In the genomic region with DNA sequence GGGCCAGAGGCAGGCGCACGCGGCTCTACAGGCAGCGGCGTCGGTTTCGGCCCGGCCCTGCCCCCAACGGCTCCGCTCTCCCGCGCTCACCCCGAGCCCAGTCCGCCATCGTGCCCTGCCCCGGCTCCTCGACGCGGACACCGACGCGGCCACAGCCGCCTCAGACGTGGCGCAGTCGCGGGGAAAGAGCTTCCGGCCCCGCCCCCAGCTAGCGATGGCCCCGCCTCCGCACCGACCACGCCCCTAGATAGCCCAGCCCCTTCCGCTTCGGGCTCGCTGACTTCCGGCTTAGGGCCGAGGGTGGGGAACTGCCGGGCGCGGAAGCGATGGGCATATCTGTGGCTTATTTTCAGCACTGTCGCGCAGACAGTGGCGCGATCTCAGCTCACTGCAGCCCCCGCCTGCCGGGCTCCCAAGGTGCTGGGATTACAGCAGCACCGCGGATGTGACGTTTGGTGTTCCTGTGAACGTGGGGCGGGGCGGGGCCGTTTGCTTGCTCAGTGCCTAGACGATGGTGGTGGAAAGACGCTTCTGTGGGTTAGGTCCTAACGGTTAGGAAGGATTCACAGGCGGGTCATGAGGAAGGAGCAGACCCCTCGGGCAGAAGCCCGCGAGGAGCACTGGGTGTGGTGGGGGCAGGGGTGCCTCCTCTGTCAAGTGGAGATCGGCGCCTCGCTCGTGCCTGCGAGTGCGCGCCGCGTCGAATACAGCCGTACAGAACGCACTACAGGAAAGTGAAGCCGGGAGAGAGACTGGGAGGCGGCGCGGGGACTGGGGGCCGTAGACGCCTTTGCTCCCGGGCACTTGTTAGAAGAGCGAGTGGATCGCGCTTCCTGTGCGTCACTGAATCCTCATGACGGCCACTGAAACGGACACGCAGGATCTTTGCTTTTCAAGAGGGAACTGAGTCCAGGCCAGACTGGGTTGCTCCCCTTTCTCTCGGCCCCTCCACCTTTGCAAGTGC, we compare ENCODE assay signal across 9 cellular contexts. TPM values are rescaled to one million over a fixed set of nuclear protein-coding genes. Genes with fewer than 3 reads are reported as not detected.
DNase-seq lines count a peak whose midpoint lies in the region; ATAC-seq, FAIRE-seq and TF ChIP-seq lines count a peak whose summit lies in the region.
"Had no signal": no experiment of that assay in that cellular context is flagged by ENCODE, and none has a peak within 500 bp of the region (broad histone marks: within the 10 kb centered on the region; RNA-seq: fewer than 3 reads in every experiment).

A gene with protein sequence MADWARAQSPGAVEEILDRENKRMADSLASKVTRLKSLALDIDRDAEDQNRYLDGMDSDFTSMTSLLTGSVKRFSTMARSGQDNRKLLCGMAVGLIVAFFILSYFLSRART (minus strand): TSS at position 187 of the 964 bp plus-strand sequence. CDS start 78 bp downstream, at position 109.
A gene (plus strand): TSS at position 496 of the 964 bp plus-strand sequence. CDS start 1,147 bp downstream, outside the sequence.

- H3K9me3 ChIP-seq in kidney (ENCODE audit: control insufficient read depth in 1 of 2, low read length in 2 of 2) = no peaks in the 10 kb centered on the region

- DNase-seq in AG20443 (ENCODE audit: low spot score) (peak; percentile 97), NCI-H510A (lab: John Stamatoyannopoulos, UW) (peak; percentile 58), cerebellum (ENCODE audit: low spot score) (peak; percentile 99), kidney (peak; percentile 99)
- DNase-seq in activated CD4-positive, alpha-beta T cell treated with anti-CD3 and anti-CD28 coated beads for 1 hour = peak; percentile 97
- DNase-seq in stimulated activated CD4-positive, alpha-beta T cell treated with anti-CD3 and anti-CD28 coated beads, Interleukin-15, amount 100 ng/mL, for 24 hours = peak; percentile 99

- no peak for TF ChIP-seq CTCF in kidney (IDR thresholded peaks at IDR 0.05; ENCODE audit: borderline replicate concordance, extremely low read depth, insufficient read depth)

- H3K27ac ChIP-seq in kidney (ENCODE audit: low read depth in 2 of 2, low read length in 2 of 2) = peak within 1 kb of the TSS; percentile 97 to 99

- TF ChIP-seq POLR2A in GM19099 (IDR thresholded peaks at IDR 0.05; ENCODE audit: extremely low read depth, insufficient read length, low read depth) = peak; percentile 96

- peaks cover 42 to 52% of the 10 kb centered on the region in 2 donors for H3K36me3 ChIP-seq in kidney (ENCODE audit: control insufficient read depth in 1 of 2, insufficient read depth in 2 of 2, low read length in 2 of 2)

- ATAC-seq in HG03432 (IDR thresholded peaks at IDR 0.05; ENCODE audit: unreplicated experiment) = peak; percentile 74

- H3K4me3 ChIP-seq in kidney (ENCODE audit: low read length in 2 of 2) = peak within 1 kb of the TSS; percentile 88 to 94

- peak within 1 kb of the TSS; percentile 84 to 95 for H3K9ac ChIP-seq in kidney (ENCODE audit: low read length in 2 of 2)

- peaks cover 17 to 42% of the 10 kb centered on the region in 2 donors for H3K4me1 ChIP-seq in kidney (ENCODE audit: control insufficient read depth in 1 of 2, insufficient read depth in 1 of 2, low read depth in 1 of 2, low read length in 2 of 2)

- FAIRE-seq in kidney (lab: Jason Lieb, UNC) = peak; percentile 89
- FAIRE-seq: islet of Langerhans had no signal

- intact Hi-C loops in kidney (cut with DNase I) = no loop called here

RNA-seq across cellular contexts. Expression of the first gene that starts in this region (rescaled TPM):
- total RNA-seq in cerebellum = 6.4 TPM
- 56.5 TPM for total RNA-seq in kidney
- 43.9 TPM for polyA plus RNA-seq in kidney (ENCODE audit: insufficient read depth, low read depth, low replicate concordance)

RNA-seq across cellular contexts. Expression of the second gene that starts in this region (rescaled TPM):
- total RNA-seq in cerebellum (49.6 TPM), kidney (92.1 TPM)
- 52.3 TPM for polyA plus RNA-seq in kidney (ENCODE audit: insufficient read depth, low read depth, low replicate concordance)

Comparison
In these comparisons a context has a peak if more than half of its experiments do, and no peak if none do; other contexts are left out.
1. Peak in every context shown above with its lines: DNase-seq, ATAC-seq, H3K4me3 ChIP-seq and H3K27ac ChIP-seq.